In the genomic region with DNA sequence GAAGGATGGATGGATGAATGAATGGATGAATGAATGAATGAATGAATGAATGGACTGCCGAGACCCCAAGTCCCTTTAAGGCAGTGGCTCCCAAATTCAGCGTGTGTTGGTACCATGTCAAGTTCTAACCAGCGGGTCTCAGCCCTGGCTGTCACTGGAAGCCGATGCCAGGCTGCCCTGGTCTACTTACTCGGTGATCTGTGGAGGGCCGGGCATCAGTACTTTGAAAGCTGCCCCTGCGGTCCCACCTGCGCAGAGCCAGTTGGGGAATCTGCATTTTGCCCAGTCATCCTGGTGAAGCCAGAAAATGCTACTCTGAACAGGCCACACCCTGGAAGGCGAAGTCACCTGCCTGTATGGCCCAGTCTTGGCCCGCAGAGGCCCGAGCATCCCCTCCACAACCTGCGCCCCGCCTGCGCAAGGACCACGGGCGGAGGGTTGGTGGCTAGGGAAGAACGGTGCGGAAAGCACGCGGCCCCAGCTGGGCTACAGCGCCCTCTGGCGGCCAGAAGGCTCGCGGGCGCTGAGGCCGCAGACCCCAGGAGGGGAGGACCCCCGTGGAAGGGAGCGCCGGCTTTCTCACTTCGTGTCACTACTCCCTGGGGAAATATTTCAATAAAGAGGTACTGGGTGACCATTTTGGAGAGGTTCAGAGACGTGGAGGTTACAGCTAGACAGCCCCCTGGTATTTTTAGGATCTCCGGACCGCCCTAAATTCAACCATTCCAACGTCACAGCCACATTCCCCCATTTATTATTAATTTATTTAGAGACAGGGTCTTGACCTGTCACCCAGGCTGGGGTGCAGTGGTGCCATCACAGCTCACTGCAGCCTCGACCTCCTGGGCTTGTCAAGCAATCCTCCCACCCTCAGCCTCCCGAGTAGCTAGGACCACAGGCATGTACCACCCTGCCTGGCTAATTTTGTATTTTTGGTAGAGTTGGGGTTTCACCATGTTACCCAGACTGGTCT, we compare ENCODE assay signal across 8 cellular contexts. TPM values are rescaled to one million over a fixed set of nuclear protein-coding genes. Genes with fewer than 3 reads are reported as not detected.
A peak's percentile ranks its signal among the peaks of the same experiment; 100 is the strongest.
DNase-seq lines count a peak whose midpoint lies in the region; ATAC-seq, FAIRE-seq and TF ChIP-seq lines count a peak whose summit lies in the region.

No MANE protein-coding gene starts in this region.

- ATAC-seq in body of pancreas, result peak; percentile 64
- ATAC-seq in HG03196 (IDR thresholded peaks at IDR 0.05; ENCODE audit: unreplicated experiment), result no peak

- WGBS in body of pancreas, 2 donors, result 20 to 22% methylated on average over 35 to 36 of the region's 36 CpGs

- TF ChIP-seq CTCF in body of pancreas (IDR thresholded peaks at IDR 0.05), result peak; percentile 94 to 100 (median 95)
- peak; percentile 97 for TF ChIP-seq CTCF in kidney (IDR thresholded peaks at IDR 0.05; ENCODE audit: borderline replicate concordance, extremely low read depth, insufficient read depth)

- no peak overlapping the region for H3K4me3 ChIP-seq in body of pancreas
- H3K4me3 ChIP-seq in kidney (ENCODE audit: low read length in 2 of 2), result no peak overlapping the region

- no peaks in the 10 kb centered on the region for H3K36me3 ChIP-seq in body of pancreas (replicated peaks in 1 of 2; ENCODE audit: insufficient read depth in 1 of 2, low read depth in 2 of 2)
- H3K36me3 ChIP-seq in kidney (ENCODE audit: control insufficient read depth in 1 of 2, insufficient read depth in 2 of 2, low read length in 2 of 2), result peaks cover 0 to 5% of the 10 kb centered on the region in 2 donors

- no peak for TF ChIP-seq POLR2A in body of pancreas (IDR thresholded peaks at IDR 0.05)

- H3K27me3 ChIP-seq in body of pancreas, result no peaks in the 10 kb centered on the region

- no peaks in the 10 kb centered on the region for H3K9me3 ChIP-seq in body of pancreas
- no peaks in the 10 kb centered on the region for H3K9me3 ChIP-seq in kidney (ENCODE audit: control insufficient read depth in 1 of 2, low read length in 2 of 2)

- no peak overlapping the region for H3K9ac ChIP-seq in kidney (ENCODE audit: low read length in 2 of 2)

- no peak for FAIRE-seq in kidney (lab: Jason Lieb, UNC)

- DNase-seq in GM03348 (ENCODE audit: low spot score), result peak; percentile 91
- peak; percentile 59 for DNase-seq in HuH-7 (ENCODE audit: low spot score)
- DNase-seq in T-helper 22 cell (ENCODE audit: low read depth), result peak; percentile 9
- DNase-seq in body of pancreas, result peak; percentile 43 to 58 (median 53)
- DNase-seq in kidney, result peak; percentile 76
- DNase-seq in stimulated activated CD4-positive, alpha-beta T cell treated with anti-CD3 and anti-CD28 coated beads, Interleukin-4, amount 100 ng/mL, for 4 hours, result peak; percentile 30 to 67
- DNase-seq in DMS114 treated with DMSO at 0.1 percent for 48 hours (lab: John Stamatoyannopoulos, UW; ENCODE audit: unreplicated experiment), result no peak

- H3K4me1 ChIP-seq in body of pancreas (peaks cover 14% of the 10 kb centered on the region), kidney (ENCODE audit: control insufficient read depth in 1 of 2, insufficient read depth in 1 of 2, low read depth in 1 of 2, low read length in 2 of 2) (peaks cover 0 to 11% of the 10 kb centered on the region in 2 donors)

- H3K27ac ChIP-seq in body of pancreas (no peak overlapping the region), kidney (ENCODE audit: low read depth in 2 of 2, low read length in 2 of 2) (no peak overlapping the region)

- intact Hi-C loops in body of pancreas (cut with DNase I) (loop anchor here (5.0 kb wide), 1 partner anchor 84 kb away; no protein-coding TSS in a partner anchor), kidney (cut with DNase I) (loop anchor here (5.0 to 10.0 kb wide), 2 partner anchors 61 to 84 kb away; a partner anchor contains a TSS)

RNA-seq across cellular contexts. Expression of a gene that starts 34.9 kb away (rescaled TPM):
- 10 to 100 TPM; 15.5 to 16.9 TPM for total RNA-seq in body of pancreas
- total RNA-seq in kidney, result 26.6 TPM
- 29.1 TPM for polyA plus RNA-seq in kidney (ENCODE audit: insufficient read depth, low read depth, low replicate concordance)

RNA-seq across cellular contexts. Expression of a gene that starts 59.9 kb away (rescaled TPM):
- total RNA-seq in body of pancreas (100 to 1,000 TPM in 1 of 2 donors, 10 to 100 TPM in 1; 96.6 to 208 TPM), kidney (182 TPM)
- polyA plus RNA-seq in kidney (ENCODE audit: insufficient read depth, low read depth, low replicate concordance), result 224 TPM
